7 cellular contexts compared by ENCODE assay signal in genomic region chr14:50363734-50364113, GRCh38. TPM values are rescaled to one million over a fixed set of nuclear protein-coding genes. Genes with fewer than 3 reads are reported as not detected.
DNase-seq lines count a peak whose midpoint lies in the region; ATAC-seq and TF ChIP-seq lines count a peak whose summit lies in the region.

No MANE protein-coding gene starts in this region.

- CTCF ChIA-PET in RWPE1 (lab: Yijun Ruan, JAX), result no interaction called here

- H3K27me3 ChIP-seq in neural progenitor cell, result no peaks in the 10 kb centered on the region

- H3K4me1 ChIP-seq in neural progenitor cell, result no peaks in the 10 kb centered on the region

- H4K20me1 ChIP-seq in neural progenitor cell (ENCODE audit: low read depth), result no peaks in the 10 kb centered on the region

- no peak overlapping the region for H3K4me2 ChIP-seq in neural progenitor cell

- H3K4me1 Mint-ChIP-seq in chondrocyte (ENCODE audit: low read depth) (peaks cover 13% of the 10 kb centered on the region), neural progenitor cell (no peaks in the 10 kb centered on the region)

- DNase-seq in RWPE1 (ENCODE audit: low spot score), result no peak
- no peak for DNase-seq in chondrocyte (ENCODE audit: low spot score)
- DNase-seq in neural progenitor cell (ENCODE audit: low spot score), result no peak
- no peak for DNase-seq in G401 (ENCODE audit: low spot score)
- no peak for DNase-seq in midbrain (lab: John Stamatoyannopoulos, UW)

- H3F3A ChIP-seq in neural progenitor cell (ENCODE audit: low read depth), result no peaks in the 10 kb centered on the region

- H3K27me3 Mint-ChIP-seq in chondrocyte (ENCODE audit: low read depth) (no peaks in the 10 kb centered on the region), neural progenitor cell (ENCODE audit: insufficient read depth, low read depth) (no peaks in the 10 kb centered on the region)

- H3K27ac ChIP-seq in RWPE1, result peak overlapping the region; percentile 59
- H3K27ac ChIP-seq in neural progenitor cell, result no peak overlapping the region

- peak overlapping the region; percentile 62 for H3K4me3 Mint-ChIP-seq in chondrocyte (ENCODE audit: unreplicated experiment)
- no peak overlapping the region for H3K4me3 Mint-ChIP-seq in neural progenitor cell

- no peaks in the 10 kb centered on the region for H3K79me2 ChIP-seq in neural progenitor cell (ENCODE audit: low read depth)

- ATAC-seq in GM18909 (IDR thresholded peaks at IDR 0.05; ENCODE audit: poor library complexity, unreplicated experiment) (peak; percentile 98), HG02943 (IDR thresholded peaks at IDR 0.05; ENCODE audit: low read depth, unreplicated experiment) (peak; percentile 99)

- H3K9me3 Mint-ChIP-seq in chondrocyte (ENCODE audit: low read depth), result no peaks in the 10 kb centered on the region
- H3K9me3 Mint-ChIP-seq in neural progenitor cell, result no peaks in the 10 kb centered on the region

- no peaks in the 10 kb centered on the region for H3K9me3 ChIP-seq in neural progenitor cell (ENCODE audit: low read depth)

- POLR2A ChIA-PET in RWPE1 (lab: Yijun Ruan, JAX; ENCODE audit: low non-redundant PET), result no interaction called here

- H2AFZ ChIP-seq in neural progenitor cell (replicated peaks), result no peak overlapping the region

- TF ChIP-seq CTCF in RWPE1 (conservative IDR thresholded peaks at IDR 0.05; ENCODE audit: low read depth) (no peak), chondrocyte (IDR thresholded peaks at IDR 0.05) (no peak), neural progenitor cell (IDR thresholded peaks at IDR 0.05) (no peak)

- in situ Hi-C loops in G401 (cut with HindIII; ENCODE audit: low sequenced_read_pairs), result no loop called here

- H3K36me3 ChIP-seq in neural progenitor cell, result no peaks in the 10 kb centered on the region

- no peak overlapping the region for H3K4me3 ChIP-seq in neural progenitor cell

- no peak overlapping the region for H3K9ac ChIP-seq in neural progenitor cell

- peak overlapping the region; percentile 93 for H3K27ac Mint-ChIP-seq in chondrocyte (ENCODE audit: unreplicated experiment)
- H3K27ac Mint-ChIP-seq in neural progenitor cell, result peak overlapping the region; percentile 34

- no peaks in the 10 kb centered on the region for H3K36me3 Mint-ChIP-seq in chondrocyte (ENCODE audit: low read depth)
- no peaks in the 10 kb centered on the region for H3K36me3 Mint-ChIP-seq in neural progenitor cell

RNA-seq across cellular contexts. Expression of gene CDKL1, which starts 33.0 kb away (rescaled TPM):
- total RNA-seq in chondrocyte, result 8.4 to 15.7 TPM (median 9.4 TPM) in 3 replicates
- total RNA-seq in neural progenitor cell (ENCODE audit: low replicate concordance), result 0.62 and 2.5 TPM in 2 replicates
- total RNA-seq in G401 (2014; rRNA removed; shearing (Covaris generic)), result 0.27 and 0.80 TPM in 2 replicates

RNA-seq across cellular contexts. Expression of gene DMAC2L, which starts 51.6 kb away (rescaled TPM):
- total RNA-seq in chondrocyte (9.9 to 17.3 TPM (median 13.5 TPM) in 3 replicates), neural progenitor cell (ENCODE audit: low replicate concordance) (17.1 and 17.6 TPM in 2 replicates)
- total RNA-seq in G401 (2014; rRNA removed; shearing (Covaris generic)), result 8.8 and 31.0 TPM in 2 replicates

RNA-seq across cellular contexts. Expression of gene L2HGDH, which starts 51.7 kb away (rescaled TPM):
- total RNA-seq in chondrocyte (5.4 to 5.9 TPM (median 5.8 TPM) in 3 replicates), neural progenitor cell (ENCODE audit: low replicate concordance) (13.6 and 14.0 TPM in 2 replicates)
- total RNA-seq in G401 (2014; rRNA removed; shearing (Covaris generic)), result 23.0 and 31.6 TPM in 2 replicates
